ENCODE assay signal across 8 cellular contexts in the genomic region with DNA sequence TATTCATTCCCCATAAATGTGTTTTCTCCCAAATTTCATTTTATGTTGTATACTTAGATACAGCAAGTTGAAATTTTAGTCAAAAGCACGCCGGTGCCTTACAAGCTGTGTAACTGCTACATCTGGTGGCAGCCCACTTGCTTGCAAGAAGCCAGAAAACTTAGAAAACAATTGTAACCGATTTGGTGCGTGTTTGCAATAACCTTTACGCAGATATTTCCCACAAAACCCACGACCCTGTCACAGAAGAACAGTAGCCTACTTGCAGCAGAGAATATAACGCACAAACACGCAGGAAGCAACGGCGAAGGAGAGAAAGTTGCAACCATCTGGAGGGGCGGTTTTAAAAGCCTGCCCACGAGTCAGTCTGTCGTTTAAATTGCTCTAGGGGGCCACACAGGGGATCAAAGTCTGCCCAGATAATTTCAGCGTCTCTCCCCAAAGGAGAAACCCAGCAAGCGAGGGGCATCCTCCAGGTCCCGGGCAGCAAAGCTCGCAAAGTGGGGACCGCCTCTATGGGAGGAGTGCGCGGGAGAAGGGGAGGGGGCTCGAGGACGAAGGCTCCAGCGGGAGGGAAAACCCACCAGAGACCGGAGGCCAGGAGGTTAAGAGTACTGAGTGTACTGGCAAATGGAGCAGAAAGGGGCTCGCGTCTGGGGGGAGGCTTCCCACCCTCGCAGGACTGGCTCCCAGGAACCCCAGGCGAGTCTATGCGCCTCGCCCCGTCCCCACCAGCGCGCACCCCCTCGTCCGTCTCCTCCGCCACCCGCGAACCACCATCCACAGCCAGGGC. TPM values are rescaled to one million over a fixed set of nuclear protein-coding genes. Genes with fewer than 3 reads are reported as not detected.
DNase-seq lines count a peak whose midpoint lies in the region; ATAC-seq and TF ChIP-seq lines count a peak whose summit lies in the region.

No MANE protein-coding gene starts in this region.

- H3K4ac ChIP-seq in IMR-90 (ENCODE audit: low read depth, low read length), result peak overlapping the region; percentile 63

- H3K18ac ChIP-seq in IMR-90 (ENCODE audit: low read depth, low read length), result peak overlapping the region; percentile 59

- peak overlapping the region; percentile 62 for H3K14ac ChIP-seq in IMR-90 (replicated peaks; ENCODE audit: low read depth, low read length)

- H3K9ac ChIP-seq in IMR-90 (ENCODE audit: low read depth, low read length) (peak overlapping the region; percentile 97), parathyroid adenoma (peak overlapping the region; percentile 14)

- WGBS in IMR-90 (ENCODE audit: extremely low coverage in 2 of 2, insufficient read length in 1 of 2), 2 experiments, result no CpG with 5 or more reads among the region's 38 CpGs
- 0% methylated on average over 6 to 38 of the region's 38 CpGs for WGBS in transverse colon (ENCODE audit: low coverage in 1 of 2), 2 donors

- H3K56ac ChIP-seq in IMR-90 (ENCODE audit: extremely low read depth, insufficient read depth, low read length), result peak overlapping the region; percentile 90

- H2BK5ac ChIP-seq in IMR-90 (ENCODE audit: low read depth, low read length, poor library complexity, severe bottlenecking), result peak overlapping the region; percentile 98

- POLR2A ChIA-PET in IMR-90 (lab: Charles Lee; ENCODE audit: unreplicated experiment), result interaction anchor here (0.6 to 1.3 kb wide), 3 partner anchors 127 to 272 kb away, joined by 5 to 21 read pairs (median 13); no protein-coding TSS in a partner anchor

- TF ChIP-seq CTCF in IMR-90 (conservative IDR thresholded peaks at IDR 0.05; ENCODE audit: low read depth, low read length), result peak; percentile 66
- peak; percentile 62 for TF ChIP-seq CTCF in parathyroid adenoma (IDR thresholded peaks at IDR 0.05)
- peak in 3 of 5 experiments; percentile 35 to 38 (median 35) for TF ChIP-seq CTCF in transverse colon (IDR thresholded peaks at IDR 0.05)

- H4K8ac ChIP-seq in IMR-90 (ENCODE audit: low read depth in 2 of 2, low read length in 2 of 2), result peak overlapping the region; percentile 57 to 87; a peak in 2 of 4 replicates

- H3K79me1 ChIP-seq in IMR-90 (ENCODE audit: low read depth in 1 of 2, low read length in 2 of 2), result peaks cover 0 to 22% of the 10 kb centered on the region in 2 experiments; a peak in 3 of 4 replicates

- H3K36me3 ChIP-seq in IMR-90 (ENCODE audit: control insufficient read depth, insufficient read depth, low read length) (no peaks in the 10 kb centered on the region), parathyroid adenoma (ENCODE audit: control insufficient read depth, insufficient read depth, low read length) (no peaks in the 10 kb centered on the region), transverse colon (no peaks in the 10 kb centered on the region)

- peak overlapping the region; percentile 77 for H2AK5ac ChIP-seq in IMR-90 (ENCODE audit: low read depth, low read length)

- H2BK20ac ChIP-seq in IMR-90 (ENCODE audit: low read depth, low read length), result no peak overlapping the region

- H3K4me2 ChIP-seq in IMR-90 (ENCODE audit: low read depth, low read length) (peak overlapping the region; percentile 91), parathyroid adenoma (ENCODE audit: low read length) (peak overlapping the region; percentile 65)

- CTCF ChIA-PET in IMR-90 (lab: Yijun Ruan, JAX), result interaction anchor here (1.0 to 2.8 kb wide), 3 partner anchors 11 to 257 kb away, joined by 3 to 10 read pairs (median 4); no protein-coding TSS in a partner anchor

- H3K27ac ChIP-seq in IMR-90 (ENCODE audit: insufficient read depth, low read length), result peak overlapping the region; percentile 99
- H3K27ac ChIP-seq in parathyroid adenoma, result peak overlapping the region; percentile 96
- H3K27ac ChIP-seq in transverse colon, result peak overlapping the region; percentile 93 to 98 (median 98)

- peak overlapping the region; percentile 7 for H4K91ac ChIP-seq in IMR-90 (ENCODE audit: insufficient read depth, low read depth, low read length)

- H3K79me2 ChIP-seq in parathyroid adenoma, result peaks cover 8% of the 10 kb centered on the region

- H3K4me3 ChIP-seq in IMR-90 (ENCODE audit: insufficient read depth, low read depth, low read length) (peak overlapping the region; percentile 88), parathyroid adenoma (ENCODE audit: low read depth, low read length) (peak overlapping the region; percentile 88), transverse colon (peak overlapping the region; percentile 70 to 91 (median 84))

- H3K9me1 ChIP-seq in IMR-90 (ENCODE audit: insufficient read depth, low read length), result no peaks in the 10 kb centered on the region

- H3K9me3 ChIP-seq in IMR-90 (ENCODE audit: control insufficient read depth, insufficient read depth, low read length), result no peaks in the 10 kb centered on the region
- no peaks in the 10 kb centered on the region for H3K9me3 ChIP-seq in parathyroid adenoma (ENCODE audit: control insufficient read depth, low read length)
- H3K9me3 ChIP-seq in transverse colon, result no peaks in the 10 kb centered on the region

- no peaks in the 10 kb centered on the region for H3K4me1 ChIP-seq in IMR-90 (ENCODE audit: control insufficient read depth, insufficient read depth, low read length)
- peaks cover 2% of the 10 kb centered on the region for H3K4me1 ChIP-seq in parathyroid adenoma
- H3K4me1 ChIP-seq in transverse colon, result peaks cover 10 to 52% (median 29%) of the 10 kb centered on the region in 4 donors

- ATAC-seq in IMR-90 (ENCODE audit: low read depth) (peak; percentile 36), SK-N-SH treated with all-trans-retinoic acid at 6 μM for 48 hours (peak; percentile 55)

- peak overlapping the region; percentile 45 for H2BK120ac ChIP-seq in IMR-90 (ENCODE audit: low read depth, low read length)

- TF ChIP-seq RAD21 in IMR-90 (IDR thresholded peaks at IDR 0.05; ENCODE audit: low read length), result peak; percentile 75

- DNase-seq in C1 segment of cervical spinal cord (lab: John Stamatoyannopoulos, UW) (peak in 13 of 14 donors; percentile 34 to 79 (median 55)), IMR-90 (peak; percentile 80), cardiac septum (ENCODE audit: low spot score) (peak; percentile 83), transverse colon (peak; percentile 49)
- DNase-seq in activated naive CD8-positive, alpha-beta T cell treated with anti-CD3 and anti-CD28 coated beads, Interleukin-2, amount 50 U/mL, for 16 hours (ENCODE audit: low read depth, low spot score), result peak; percentile 3

- H2AFZ ChIP-seq in IMR-90 (replicated peaks; ENCODE audit: low read length, poor library complexity), result peak overlapping the region; percentile 96
- H2AFZ ChIP-seq in parathyroid adenoma, result peak overlapping the region; percentile 89

- no peak for TF ChIP-seq EP300 in transverse colon (IDR thresholded peaks at IDR 0.05; ENCODE audit: low read depth)

- intact Hi-C loops in IMR-90 (cut with micrococcal nuclease), result loop anchor here (1.0 to 10.0 kb wide), 7 partner anchors 102 to 375 kb away; a partner anchor contains a TSS
- intact Hi-C loops in cardiac septum (cut with DNase I), result loop anchor here (1.0 to 5.0 kb wide), 5 partner anchors 72 to 365 kb away; a partner anchor contains a TSS
- intact Hi-C loops in transverse colon (cut with DNase I; ENCODE audit: low total_unique reads), result loop anchor here (5.0 to 10.0 kb wide), 2 partner anchors 187 to 275 kb away; a partner anchor contains a TSS

- in situ Hi-C loops in IMR-90 (cut with MboI; ENCODE audit: low sequenced_read_pairs) (loop anchor here (10.0 kb wide), 2 partner anchors 185 to 255 kb away; no protein-coding TSS in a partner anchor), transverse colon (cut with MboI; ENCODE audit: low pct_ligation_motif_present in 1 of 4, low pct_unique_long_range_greater_than_20kb in 1 of 4, low sequenced_read_pairs in 3 of 4) (loop anchor here (10.0 to 25.0 kb wide), 4 partner anchors 185 to 255 kb away; no protein-coding TSS in a partner anchor)

- peak overlapping the region; percentile 79 for H3K23ac ChIP-seq in IMR-90 (ENCODE audit: low read depth, low read length)

- no peak overlapping the region for H2BK15ac ChIP-seq in IMR-90 (ENCODE audit: low read depth, low read length)

- BruUV-seq in IMR-90 (replicated peaks; lab: Mats Ljungman, UMichigan), result no TSS peak

- H4K5ac ChIP-seq in IMR-90 (ENCODE audit: low read depth, low read length), result peak overlapping the region; percentile 33

- no peaks in the 10 kb centered on the region for H3K27me3 ChIP-seq in IMR-90 (ENCODE audit: control insufficient read depth, insufficient read depth, low read length)
- no peaks in the 10 kb centered on the region for H3K27me3 ChIP-seq in parathyroid adenoma (ENCODE audit: control insufficient read depth, insufficient read depth, low read length)
- H3K27me3 ChIP-seq in transverse colon, result no peaks in the 10 kb centered on the region

- H4K20me1 ChIP-seq in IMR-90 (ENCODE audit: insufficient read depth, low read length), result peaks cover 42% of the 10 kb centered on the region

- peak overlapping the region; percentile 28 for H2AK9ac ChIP-seq in IMR-90 (replicated peaks; ENCODE audit: low read depth, low read length, poor library complexity)

- dilution Hi-C loops in IMR-90 (cut with HindIII; ENCODE audit: low sequenced_read_pairs, unreplicated experiment), result no loop called here

- peak; percentile 63 for TF ChIP-seq POLR2A in GM19193 (IDR thresholded peaks at IDR 0.05; ENCODE audit: extremely low read depth, insufficient read depth, insufficient read length)
- no peak for TF ChIP-seq POLR2A in IMR-90 (IDR thresholded peaks at IDR 0.05; ENCODE audit: low read depth, low read length)
- TF ChIP-seq POLR2A in transverse colon (IDR thresholded peaks at IDR 0.05), result no peak

TF ChIP-seq in IMR-90, 13 proteins besides CTCF, POLR2A, EP300 and RAD21:
- TF ChIP-seq SMC3 (IDR thresholded peaks at IDR 0.05; ENCODE audit: low read depth, low read length), result peak; percentile 62
- TF ChIP-seq MXI1 (IDR thresholded peaks at IDR 0.05; ENCODE audit: borderline replicate concordance, low read depth, low read length), result 0 out of 2 replicates have a peak, but pooled peaks have one; percentile 12
- no peak for TF ChIP-seq NFE2L2 (IDR thresholded peaks at IDR 0.05; ENCODE audit: low read depth, low read length)

RNA-seq across cellular contexts. Expression of a gene that starts 1.2 kb away (rescaled TPM):
- total RNA-seq in IMR-90 (2012; rRNA removed) (12.5 TPM in 2 replicates), cardiac septum (31.8 TPM), transverse colon (10 to 100 TPM; 39.6 to 76.3 (median 53.2) TPM)
- polyA plus RNA-seq in IMR-90 (2012; rRNA removed), result 6.3 and 7.3 TPM in 2 replicates
- polyA plus RNA-seq in IMR-90 (2012; cell fraction: cytosol; rRNA removed), result 2.8 and 4.5 TPM in 2 replicates
- polyA plus RNA-seq in IMR-90 (2012; cell fraction: nucleus; rRNA removed; ENCODE audit: low replicate concordance), result 4.2 and 6.4 TPM in 2 replicates

Comparison
In these comparisons a context has a peak if more than half of its experiments do, and no peak if none do; other contexts are left out.
1. Peak in every context shown above with its lines: DNase-seq, ATAC-seq, H3K4me3 ChIP-seq and H3K27ac ChIP-seq.
2. DNase-seq: peak in every context shown above with its lines; median percentile 83 in cardiac septum; 80 in IMR-90; 55 in C1 segment of cervical spinal cord; 49 in transverse colon; 3 in activated naive CD8-positive, alpha-beta T cell treated with anti-CD3 and anti-CD28 coated beads, Interleukin-2, amount 50 U/mL, for 16 hours.